8 cellular contexts compared by ENCODE assay signal in genomic region chr15:57306305-57306943, GRCh38.
DNase-seq lines count a peak whose midpoint lies in the region; ATAC-seq, FAIRE-seq and TF ChIP-seq lines count a peak whose summit lies in the region.

No MANE protein-coding gene starts in this region.

- H3K4me2 ChIP-seq in neuronal stem cell (ENCODE audit: insufficient read depth, low read length, poor library complexity, severe bottlenecking) = peak overlapping the region; percentile 59

- no peak overlapping the region for H3K27ac ChIP-seq in CD8-positive, alpha-beta T cell (ENCODE audit: low read depth, low read length)
- H3K27ac ChIP-seq in RWPE1 (no peak overlapping the region), neuronal stem cell (replicated peaks; ENCODE audit: low read length) (peak overlapping the region; percentile 61)

- peak overlapping the region; percentile 64 for H3K9ac ChIP-seq in neuronal stem cell (ENCODE audit: low read depth, low read length, poor library complexity)

- POLR2A ChIA-PET in CD8-positive, alpha-beta T cell (lab: Charles Lee) = interaction anchor here (0.9 kb wide), 1 partner anchor 810 kb away, joined by 3 read pairs; no protein-coding TSS in a partner anchor
- POLR2A ChIA-PET in RWPE1 (lab: Yijun Ruan, JAX; ENCODE audit: low non-redundant PET) = no interaction called here

- H3K23ac ChIP-seq in neuronal stem cell (ENCODE audit: low read depth, low read length, poor library complexity) = peak overlapping the region; percentile 11

- peak; percentile 75 for ATAC-seq in CD8-positive, alpha-beta T cell

- H3K36me3 Mint-ChIP-seq in CD8-positive, alpha-beta T cell = no peaks in the 10 kb centered on the region

- no peak overlapping the region for H2BK12ac ChIP-seq in neuronal stem cell (ENCODE audit: low read length)

- WGBS in neuronal stem cell (ENCODE audit: extremely low coverage in 2 of 2, insufficient read length in 2 of 2, insufficient replicate concordance in 1 of 2), 2 donors = no CpG with 5 or more reads among the region's 42 CpGs

- H3K9me3 Mint-ChIP-seq in CD8-positive, alpha-beta T cell = no peaks in the 10 kb centered on the region

- CTCF ChIA-PET in CD8-positive, alpha-beta T cell (lab: Charles Lee) = interaction anchor here (0.6 to 4.3 kb wide), 40 partner anchors 9 to 821 kb away, joined by 3 to 32 read pairs (median 3); partner anchors contain the start of gene TCF12
- CTCF ChIA-PET in RWPE1 (lab: Yijun Ruan, JAX) = interaction anchor here (0.6 to 1.9 kb wide), 24 partner anchors 21 to 899 kb away, joined by 3 to 23 read pairs (median 3); no protein-coding TSS in a partner anchor

- peak overlapping the region; percentile 46 for H3K4me3 ChIP-seq in CD8-positive, alpha-beta T cell (ENCODE audit: low read depth, low read length)
- H3K4me3 ChIP-seq in neuronal stem cell (ENCODE audit: low read length in 2 of 2) = peak overlapping the region; percentile 43 to 74

- H3K79me1 ChIP-seq in neuronal stem cell (ENCODE audit: low read depth, low read length) = no peaks in the 10 kb centered on the region

- peak; percentile 64 to 90 (median 81) for DNase-seq in CD8-positive, alpha-beta T cell
- DNase-seq in GM20000 (ENCODE audit: low spot score) (peak; percentile 91), KG1 (lab: John Stamatoyannopoulos, UW) (peak; percentile 64), RWPE1 (ENCODE audit: low spot score) (peak; percentile 87), activated gamma-delta T cell (lab: John Stamatoyannopoulos, UW) (peak; percentile 52), frontal cortex (ENCODE audit: low spot score in 2 of 2) (peak; percentile 83 to 90), neuronal stem cell (ENCODE audit: low spot score) (peak; percentile 78), stromal cell of bone marrow (ENCODE audit: low read depth) (peak; percentile 48)

- no peaks in the 10 kb centered on the region for H3K27me3 ChIP-seq in CD8-positive, alpha-beta T cell (ENCODE audit: insufficient read depth, low read length)
- no peaks in the 10 kb centered on the region for H3K27me3 ChIP-seq in neuronal stem cell (ENCODE audit: control insufficient read depth in 3 of 3, insufficient read depth in 3 of 3, low read depth in 1 of 3, low read length in 3 of 3)

- peak overlapping the region; percentile 97 for H2BK15ac ChIP-seq in neuronal stem cell (ENCODE audit: low read length)

- H2BK5ac ChIP-seq in neuronal stem cell (ENCODE audit: low read length) = peak overlapping the region; percentile 22

- peak overlapping the region; percentile 98 for H3K18ac ChIP-seq in neuronal stem cell (ENCODE audit: low read length)

- peak overlapping the region; percentile 9 for H4K91ac ChIP-seq in neuronal stem cell (ENCODE audit: low read depth, low read length, poor library complexity)

- no peak for FAIRE-seq in frontal cortex (lab: Jason Lieb, UNC)

- no peaks in the 10 kb centered on the region for H3K36me3 ChIP-seq in CD8-positive, alpha-beta T cell (ENCODE audit: insufficient read depth, low read length)
- no peaks in the 10 kb centered on the region for H3K36me3 ChIP-seq in neuronal stem cell (replicated peaks in 1 of 2; ENCODE audit: control insufficient read depth in 2 of 2, insufficient read depth in 2 of 2, low read length in 2 of 2)

- H3K27ac Mint-ChIP-seq in CD8-positive, alpha-beta T cell = no peak overlapping the region

- peak; percentile 83 for TF ChIP-seq CTCF in CD8-positive, alpha-beta T cell (IDR thresholded peaks at IDR 0.05)
- TF ChIP-seq CTCF in GM20000 (IDR thresholded peaks at IDR 0.05; ENCODE audit: extremely low read depth, missing control alignments) (peak; percentile 87), RWPE1 (conservative IDR thresholded peaks at IDR 0.05; ENCODE audit: low read depth) (peak; percentile 95)

- no peak overlapping the region for H2AK5ac ChIP-seq in neuronal stem cell (ENCODE audit: low read depth, low read length)

- H3K14ac ChIP-seq in neuronal stem cell (ENCODE audit: low read length) = peak overlapping the region; percentile 14

- H3K9me3 ChIP-seq in CD8-positive, alpha-beta T cell (ENCODE audit: low read length) = no peaks in the 10 kb centered on the region
- H3K9me3 ChIP-seq in neuronal stem cell (replicated peaks in 1 of 2; ENCODE audit: control insufficient read depth in 2 of 2, insufficient read depth in 1 of 2, low read depth in 1 of 2, low read length in 2 of 2) = no peaks in the 10 kb centered on the region

- intact Hi-C loops in CD8-positive, alpha-beta T cell (cut with DNase I, micrococcal nuclease) = loop anchor here (1.0 to 10.0 kb wide), 7 partner anchors 160 to 815 kb away; partner anchors contain the start of gene TCF12 (in 2 of the 2)

- H3K27me3 Mint-ChIP-seq in CD8-positive, alpha-beta T cell (ENCODE audit: low read depth) = peaks cover 9% of the 10 kb centered on the region

- H2BK120ac ChIP-seq in neuronal stem cell (ENCODE audit: low read depth, low read length) = peak overlapping the region; percentile 64

- no peak overlapping the region for H4K8ac ChIP-seq in neuronal stem cell (ENCODE audit: low read depth, low read length)

- peak overlapping the region; percentile 67 for H3K4me3 Mint-ChIP-seq in CD8-positive, alpha-beta T cell

- peaks cover 4% of the 10 kb centered on the region for H3K4me1 Mint-ChIP-seq in CD8-positive, alpha-beta T cell (ENCODE audit: low read depth)

- H3K4me1 ChIP-seq in CD8-positive, alpha-beta T cell (ENCODE audit: insufficient read depth, low read length) = no peaks in the 10 kb centered on the region
- H3K4me1 ChIP-seq in neuronal stem cell (ENCODE audit: control insufficient read depth in 2 of 2, insufficient read depth in 1 of 2, low read depth in 1 of 2, low read length in 2 of 2) = peaks cover 3 to 4% of the 10 kb centered on the region in 2 donors

- peak overlapping the region; percentile 96 for H2AFZ ChIP-seq in neuronal stem cell (ENCODE audit: low read length)

- no peak overlapping the region for H3K4ac ChIP-seq in neuronal stem cell (ENCODE audit: low read length)
